In genomic region chrX:65696613-65697012, GRCh38 we compare ENCODE assay signal across 3 cellular contexts.
TF ChIP-seq lines count a peak whose summit lies in the region.

No MANE protein-coding gene starts in this region.

TF ChIP-seq in liver, 16 proteins besides CTCF, POLR2A, EP300 and RAD21:
- TF ChIP-seq ZBTB33 (IDR thresholded peaks at IDR 0.05): no peak
- no peak for TF ChIP-seq EGR1 (IDR thresholded peaks at IDR 0.05; ENCODE audit: low read depth in 2 of 2)
- TF ChIP-seq FOXA2 (IDR thresholded peaks at IDR 0.05): no peak
- TF ChIP-seq REST (IDR thresholded peaks at IDR 0.05): no peak
- no peak for TF ChIP-seq FOXA1 (IDR thresholded peaks at IDR 0.05)
- TF ChIP-seq HNF4A (conservative IDR thresholded peaks at IDR 0.05): no peak
- TF ChIP-seq MAX (IDR thresholded peaks at IDR 0.05): no peak
- no peak for TF ChIP-seq SP1 (IDR thresholded peaks at IDR 0.05)
- no peak for TF ChIP-seq RXRA (IDR thresholded peaks at IDR 0.05)
- TF ChIP-seq TAF1 (conservative IDR thresholded peaks at IDR 0.05): no peak
- no peak for TF ChIP-seq ATF3 (IDR thresholded peaks at IDR 0.05)
- no peak for TF ChIP-seq NR2F2 (IDR thresholded peaks at IDR 0.05)
- no peak for TF ChIP-seq HNF4G (IDR thresholded peaks at IDR 0.05)

TF ChIP-seq in HepG2, 621 proteins besides CTCF, POLR2A, EP300 and RAD21 (continued from another document):
- TF ChIP-seq FOXK1 (CRISPR knock-in tag; IDR thresholded peaks at IDR 0.05; ENCODE audit: borderline replicate concordance, low read depth) (no peak), ZNF552 (CRISPR knock-in tag; IDR thresholded peaks at IDR 0.05; ENCODE audit: borderline replicate concordance) (no peak), SP4 (CRISPR knock-in tag; IDR thresholded peaks at IDR 0.05) (no peak)

TF ChIP-seq in HEK293T, 16 proteins besides CTCF, POLR2A, EP300 and RAD21 (continued from another document):
- TF ChIP-seq PKNOX1 (IDR thresholded peaks at IDR 0.05): no peak
- TF ChIP-seq ARNT (IDR thresholded peaks at IDR 0.05): no peak
- TF ChIP-seq FOXM1 (IDR thresholded peaks at IDR 0.05; ENCODE audit: borderline replicate concordance): no peak
- no peak for TF ChIP-seq FOXA1 (IDR thresholded peaks at IDR 0.05)
- TF ChIP-seq CTBP1 (IDR thresholded peaks at IDR 0.05; ENCODE audit: borderline replicate concordance): no peak
- no peak for TF ChIP-seq SUZ12 (IDR thresholded peaks at IDR 0.05)
- TF ChIP-seq ELF4 (IDR thresholded peaks at IDR 0.05): no peak
- no peak for TF ChIP-seq BHLHE40 (IDR thresholded peaks at IDR 0.05; ENCODE audit: borderline replicate concordance)
- no peak for TF ChIP-seq SP1 (IDR thresholded peaks at IDR 0.05)
- TF ChIP-seq TARDBP (IDR thresholded peaks at IDR 0.05): no peak
- no peak for TF ChIP-seq FOXK2 (IDR thresholded peaks at IDR 0.05)
- TF ChIP-seq ZNF384 (IDR thresholded peaks at IDR 0.05): no peak
- no peak for TF ChIP-seq HDGF (IDR thresholded peaks at IDR 0.05; ENCODE audit: borderline replicate concordance)
